1 cellular context compared by ENCODE assay signal in genomic region chr6:157906537-157907061, GRCh38.
TF ChIP-seq lines count a peak whose summit lies in the region.

No MANE protein-coding gene starts in this region.

TF ChIP-seq in K562, 482 proteins besides CTCF, POLR2A, EP300 and RAD21 (continued from another document and continues in another):
- TF ChIP-seq ARID3B (CRISPR knock-in tag; IDR thresholded peaks at IDR 0.05; ENCODE audit: borderline replicate concordance) (no peak), PTRF (tag; IDR thresholded peaks at IDR 0.05) (no peak), TFAM (CRISPR knock-in tag; conservative IDR thresholded peaks at IDR 0.05) (no peak), BACH1 (tag; IDR thresholded peaks at IDR 0.05) (no peak), FOXK2 (conservative IDR thresholded peaks at IDR 0.05 in 1 of 2, IDR thresholded peaks at IDR 0.05 in 1 of 2; ENCODE audit: low read depth in 2 of 2) (0 out of 4 replicates have a peak, but pooled peaks of 1 of the 2 experiments have one; percentile 39), ZNF184 (CRISPR knock-in tag; IDR thresholded peaks at IDR 0.05) (no peak), HEY1 (CRISPR knock-in tag; IDR thresholded peaks at IDR 0.05; ENCODE audit: borderline replicate concordance) (no peak), CREB1 (IDR thresholded peaks at IDR 0.05) (no peak), CREB1 (CRISPR knock-in tag; IDR thresholded peaks at IDR 0.05) (no peak), HNRNPLL (IDR thresholded peaks at IDR 0.05; ENCODE audit: low read depth, low read length, poor library complexity, severe bottlenecking) (no peak), ILF3 (IDR thresholded peaks at IDR 0.05; ENCODE audit: borderline replicate concordance) (no peak), NCOA4 (IDR thresholded peaks at IDR 0.05; ENCODE audit: partially characterized antibody) (no peak), HDAC8 (tag; IDR thresholded peaks at IDR 0.05) (0 out of 2 replicates have a peak, but pooled peaks have one; percentile 19), PREB (CRISPR knock-in tag; IDR thresholded peaks at IDR 0.05) (no peak), SIRT6 (IDR thresholded peaks at IDR 0.05; ENCODE audit: low read depth, low read length) (no peak), AFF1 (IDR thresholded peaks at IDR 0.05; ENCODE audit: low read depth in 1 of 2, partially characterized antibody in 2 of 2) (peak in 1 of 2 experiments; percentile 26), ZBTB40 (IDR thresholded peaks at IDR 0.05) (no peak), ZBTB40 (CRISPR knock-in tag; IDR thresholded peaks at IDR 0.05) (no peak), NFE2L1 (tag; IDR thresholded peaks at IDR 0.05; ENCODE audit: borderline replicate concordance, low read depth) (no peak), CBX8 (IDR thresholded peaks at IDR 0.05; ENCODE audit: borderline replicate concordance, extremely low read depth, low read depth, low read length, poor library complexity, severe bottlenecking) (no peak), HMGN3 (IDR thresholded peaks at IDR 0.05; ENCODE audit: borderline replicate concordance, extremely low read depth, insufficient read length, low read depth, low read length) (no peak), FOSL1 (tag; conservative IDR thresholded peaks at IDR 0.05) (peak; percentile 36; the same call in 1 of the 2 replicates), RBM39 (optimal IDR thresholded peaks at IDR 0.05; ENCODE audit: low read depth, low read length) (no peak), ZNF586 (CRISPR knock-in tag; conservative IDR thresholded peaks at IDR 0.05) (no peak), REST (CRISPR knock-in tag; IDR thresholded peaks at IDR 0.05; ENCODE audit: low read depth) (no peak), FOXM1 (IDR thresholded peaks at IDR 0.05; ENCODE audit: low read depth) (peak; percentile 72; the same call in 1 of the 2 replicates), FOXM1 (CRISPR knock-in tag; IDR thresholded peaks at IDR 0.05; ENCODE audit: low read depth) (no peak), ZBTB1 (CRISPR knock-in tag; IDR thresholded peaks at IDR 0.05; ENCODE audit: borderline replicate concordance, low read depth) (no peak), CHAMP1 (IDR thresholded peaks at IDR 0.05) (peak; percentile 72; the same call in 1 of the 2 replicates), PHTF2 (CRISPR knock-in tag; IDR thresholded peaks at IDR 0.05) (no peak), GATAD2A (IDR thresholded peaks at IDR 0.05) (no peak), DPF2 (IDR thresholded peaks at IDR 0.05) (peak; percentile 93), KDM5B (IDR thresholded peaks at IDR 0.05; ENCODE audit: insufficient replicate concordance, low read depth, low read length) (no peak), NR4A1 (CRISPR knock-in tag; IDR thresholded peaks at IDR 0.05) (no peak), NR4A1 (tag; IDR thresholded peaks at IDR 0.05) (no peak), ZBTB34 (CRISPR knock-in tag; IDR thresholded peaks at IDR 0.05) (no peak), MAFK (IDR thresholded peaks at IDR 0.05; ENCODE audit: low read length) (no peak), IFI16 (CRISPR knock-in tag; IDR thresholded peaks at IDR 0.05) (no peak)
